Comparison of ENCODE assay signal across 10 cellular contexts in genomic region chr21:39094847-39095525, GRCh38.
DNase-seq lines count a peak whose midpoint lies in the region; FAIRE-seq and TF ChIP-seq lines count a peak whose summit lies in the region.
"Had no signal": no experiment of that assay in that cellular context is flagged by ENCODE, and none has a peak within 500 bp of the region (broad histone marks: within the 10 kb centered on the region; RNA-seq: fewer than 3 reads in every experiment).

No MANE protein-coding gene starts in this region.

- H3K27me3 ChIP-seq in fibroblast of lung (ENCODE audit: control insufficient read depth, insufficient read depth, low read length), result no peaks in the 10 kb centered on the region

- DNase-seq in Caki2 (ENCODE audit: low read depth), result peak; percentile 66
- peak; percentile 39 to 53 for DNase-seq in NOMO-1 (lab: John Stamatoyannopoulos, UW; ENCODE audit: unreplicated experiment in 2 of 2)
- peak; percentile 82 to 95 for DNase-seq in fibroblast of lung (ENCODE audit: low read depth in 2 of 2)
- DNase-seq in non-pigmented ciliary epithelial cell (ENCODE audit: low read depth), result peak; percentile 86
- no peak for DNase-seq in H54 (ENCODE audit: insufficient read length, low spot score)
- no peak for DNase-seq in kidney tubule cell (ENCODE audit: low spot score)
- no peak for DNase-seq in NCI-H345 treated with DMSO at 0.1 percent for 48 hours (lab: John Stamatoyannopoulos, UW; ENCODE audit: unreplicated experiment)
- DNase-seq in stimulated activated CD4-positive, alpha-beta T cell treated with anti-CD3 and anti-CD28 coated beads, Interleukin-12 subunit alpha, Interleukin-12 subunit beta, amount 100 ng/mL, for 4 hours, result no peak
- DNase-seq: activated T-cell treated with anti-CD3 and anti-CD28 coated beads for 4 hours, DMS153 had no signal

- H3K9me3 ChIP-seq in fibroblast of lung (ENCODE audit: control insufficient read depth, insufficient read depth, low read depth, low read length), result no peaks in the 10 kb centered on the region

- no peak overlapping the region for H3K27ac ChIP-seq in fibroblast of lung (ENCODE audit: insufficient read depth, low read length)

- no peak overlapping the region for H3K4me3 ChIP-seq in fibroblast of lung (replicated peaks in 1 of 4; ENCODE audit: control extremely low read depth in 1 of 4, insufficient read depth in 1 of 4, low read depth in 3 of 4, low read length in 4 of 4)

- H3K9ac ChIP-seq in fibroblast of lung (ENCODE audit: insufficient read depth, low read length), result no peak overlapping the region

- no peaks in the 10 kb centered on the region for H4K20me1 ChIP-seq in fibroblast of lung (ENCODE audit: control insufficient read depth, extremely low read depth, insufficient read depth, low read length)

- no peaks in the 10 kb centered on the region for H3K36me3 ChIP-seq in fibroblast of lung (ENCODE audit: control insufficient read depth, insufficient read depth, low read length)

- TF ChIP-seq POLR2A in H54 (IDR thresholded peaks at IDR 0.05; ENCODE audit: low read depth, low read length), result no peak

- no peak for FAIRE-seq in H54 (lab: Jason Lieb, UNC)

- H2AFZ ChIP-seq in fibroblast of lung (ENCODE audit: low read length), result no peak overlapping the region

- in situ Hi-C loops in Caki2 (cut with HindIII; ENCODE audit: low pct_unique_long_range_greater_than_20kb, low sequenced_read_pairs), result no loop called here

- TF ChIP-seq CTCF in fibroblast of lung (conservative IDR thresholded peaks at IDR 0.05 in 1 of 2, IDR thresholded peaks at IDR 0.05 in 1 of 2; ENCODE audit: low read depth in 1 of 2, low read length in 2 of 2), result no peak

- H3K4me2 ChIP-seq in fibroblast of lung (ENCODE audit: extremely low read depth, insufficient read depth, low read length), result no peak overlapping the region

- no peaks in the 10 kb centered on the region for H3K79me2 ChIP-seq in fibroblast of lung (ENCODE audit: control insufficient read depth, insufficient read depth, low read length)

- H3K4me1 ChIP-seq in fibroblast of lung (ENCODE audit: control insufficient read depth, extremely low read depth, insufficient read depth, low read length), result no peaks in the 10 kb centered on the region

Comparison
In these comparisons a context has a peak if more than half of its experiments do, and no peak if none do; other contexts are left out.
1. DNase-seq: peak in Caki2 (single experiment), NOMO-1 (2 of 2), fibroblast of lung (2 of 2) and non-pigmented ciliary epithelial cell (single experiment); none in H54 (single experiment), kidney tubule cell (single experiment), NCI-H345 treated with DMSO at 0.1 percent for 48 hours (single experiment) and stimulated activated CD4-positive, alpha-beta T cell treated with anti-CD3 and anti-CD28 coated beads, Interleukin-12 subunit alpha, Interleukin-12 subunit beta, amount 100 ng/mL, for 4 hours (single experiment).